Comparison of ENCODE assay signal across 27 cellular contexts in genomic region chr6:34260576-34261267, GRCh38.
"Had no signal": no experiment of that assay in that cellular context is flagged by ENCODE, and none has a peak within 500 bp of the region (broad histone marks: within the 10 kb centered on the region; RNA-seq: fewer than 3 reads in every experiment).

No MANE protein-coding gene starts in this region.

- H3K9me3 ChIP-seq: adrenal gland, body of pancreas had no signal

- H3K4me3 ChIP-seq: adrenal gland, body of pancreas, esophagus squamous epithelium, gastroesophageal sphincter had no signal

- H3K27ac ChIP-seq: adrenal gland, body of pancreas, epithelial cell of prostate, esophagus squamous epithelium, gastroesophageal sphincter had no signal

- ATAC-seq: activated CD4-positive, alpha-beta T cell treated with anti-CD3 and anti-CD28 coated beads for 36 hours; activated CD8-positive, alpha-beta memory T cell treated with anti-CD3 and anti-CD28 coated beads, Interleukin-2, amount 10 ng/mL, durations not matched to agents 7 days and 5 days; activated CD8-positive, alpha-beta T cell treated with anti-CD3 and anti-CD28 coated beads, Interleukin-2, amount 10 ng/mL, durations not matched to agents 7 days and 5 days; activated naive CD8-positive, alpha-beta T cell treated with anti-CD3 and anti-CD28 coated beads, Interleukin-2, amount 50 U/mL, for 24 hours; body of pancreas; gastroesophageal sphincter had no signal

- H3K4me1 ChIP-seq: adrenal gland, body of pancreas, esophagus squamous epithelium, gastroesophageal sphincter had no signal

- H3K36me3 ChIP-seq: adrenal gland, esophagus squamous epithelium, gastroesophageal sphincter had no signal

- H3K27me3 ChIP-seq: adrenal gland, body of pancreas, esophagus squamous epithelium, gastroesophageal sphincter had no signal

- DNase-seq: activated CD4-positive, alpha-beta memory T cell treated with anti-CD3 and anti-CD28 coated beads for 36 hours; activated CD4-positive, alpha-beta T cell treated with anti-CD3 and anti-CD28 coated beads for 36 hours; activated CD4-positive, alpha-beta T cell treated with anti-CD3 and anti-CD28 coated beads, Interleukin-2, amount 10 ng/mL, durations not matched to agents 24 days and 14 days; activated CD4-positive, CD25-positive, alpha-beta regulatory T cell; activated CD4-positive, CD25-positive, alpha-beta regulatory T cell treated with anti-CD3 and anti-CD28 coated beads, Interleukin-2, amount 50 U/mL, for 72 hours; activated CD8-positive, alpha-beta memory T cell treated with anti-CD3 and anti-CD28 coated beads, Interleukin-2, amount 10 ng/mL, durations not matched to agents 7 days and 5 days; activated CD8-positive, alpha-beta memory T cell treated with anti-CD3 and anti-CD28 coated beads, Interleukin-2, amount 50 U/mL, for 4 hours; activated CD8-positive, alpha-beta T cell treated with anti-CD3 and anti-CD28 coated beads, Interleukin-2, amount 10 ng/mL, durations not matched to agents 7 days and 5 days; activated effector memory CD4-positive, alpha-beta T cell treated with anti-CD3 and anti-CD28 coated beads, Interleukin-2, amount 50 U/mL, for 16 hours; activated naive CD4-positive, alpha-beta T cell treated with anti-CD3 and anti-CD28 coated beads for 36 hours; activated naive CD8-positive, alpha-beta T cell treated with anti-CD3 and anti-CD28 coated beads for 36 hours; activated naive CD8-positive, alpha-beta T cell treated with anti-CD3 and anti-CD28 coated beads, Interleukin-2, amount 50 U/mL, for 24 hours; activated T-cell treated with anti-CD3 and anti-CD28 coated beads, Interleukin-2, amount 50 U/mL, for 1 hour; activated T-cell treated with anti-CD3 and anti-CD28 coated beads, Interleukin-2, amount 50 U/mL, for 48 hours; amygdala; aorta; body of pancreas; caudate nucleus; cortex of kidney; dermis blood vessel endothelial cell; effector CD8-positive, alpha-beta T cell; esophagus squamous epithelium; foreskin melanocyte; T-helper 2 cell had no signal
